Comparison of ENCODE assay signal across 8 cellular contexts in the genomic region with DNA sequence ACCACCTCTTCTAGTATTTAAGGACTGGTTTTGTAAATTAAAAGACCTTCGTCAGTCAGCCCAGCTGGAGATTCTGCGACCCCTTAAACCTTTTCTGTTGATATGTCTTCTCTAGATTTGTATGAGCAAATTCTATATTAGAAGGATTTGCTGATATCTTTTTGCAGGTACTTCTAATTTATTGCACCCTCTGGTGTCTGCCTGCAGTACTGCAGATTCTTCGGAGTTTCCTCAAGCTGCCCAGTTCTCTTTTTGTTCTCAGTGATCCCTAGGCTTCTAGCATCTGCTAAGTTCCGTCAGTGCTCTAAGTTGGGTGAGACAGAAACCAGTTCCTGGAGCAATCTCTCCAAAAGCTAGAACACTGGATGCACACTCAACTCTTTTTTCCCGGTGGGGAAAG.
A peak's percentile ranks its signal among the peaks of the same experiment; 100 is the strongest.
DNase-seq lines count a peak whose midpoint lies in the region; ATAC-seq lines count a peak whose summit lies in the region.

No MANE protein-coding gene starts in this region.

- DNase-seq in DMS114 treated with DMSO at 0.1 percent for 48 hours (lab: John Stamatoyannopoulos, UW; ENCODE audit: unreplicated experiment), result peak; percentile 39
- DNase-seq in RPMI8226, result peak; percentile 12
- DNase-seq in amniotic stem cell (lab: John Stamatoyannopoulos, UW), result peak; percentile 2
- DNase-seq in iPS-NIHi7 (ENCODE audit: extremely low spot score), result peak; percentile 35
- peak; percentile 2 to 7 for DNase-seq in stimulated activated CD4-positive, alpha-beta T cell treated with anti-CD3 and anti-CD28 coated beads, Interleukin-15, amount 100 ng/mL, for 48 hours (ENCODE audit: low read depth in 2 of 2)
- DNase-seq in HuH-7.5 (ENCODE audit: low spot score), result no peak

- ATAC-seq in GM19395 (IDR thresholded peaks at IDR 0.05; ENCODE audit: unreplicated experiment), result peak; percentile 90
- ATAC-seq in HG03520 (IDR thresholded peaks at IDR 0.05; ENCODE audit: unreplicated experiment), result peak; percentile 78
